Comparison of ENCODE assay signal across 8 cellular contexts in genomic region chr9:93134740-93135444, GRCh38. TPM values are rescaled to one million over a fixed set of nuclear protein-coding genes. Genes with fewer than 3 reads are reported as not detected.
A peak's percentile ranks its signal among the peaks of the same experiment; 100 is the strongest.
DNase-seq lines count a peak whose midpoint lies in the region; ATAC-seq, FAIRE-seq and TF ChIP-seq lines count a peak whose summit lies in the region.

No MANE protein-coding gene starts in this region.

- peak overlapping the region; percentile 92 for H3K27ac Mint-ChIP-seq in activated CD4-positive, alpha-beta T cell treated with anti-CD3 and anti-CD28 coated beads for 36 hours
- H3K27ac Mint-ChIP-seq in activated naive CD8-positive, alpha-beta T cell treated with anti-CD3 and anti-CD28 coated beads, Interleukin-2, amount 50 U/mL, for 24 hours = peak overlapping the region; percentile 87

- peak overlapping the region; percentile 86 to 88 for H3K27ac ChIP-seq in kidney (ENCODE audit: low read depth in 2 of 2, low read length in 2 of 2)
- peak overlapping the region; percentile 96 to 97 for H3K27ac ChIP-seq in testis

- intact Hi-C loops in activated CD4-positive, alpha-beta T cell treated with anti-CD3 and anti-CD28 coated beads for 36 hours (cut with DNase I, micrococcal nuclease) = loop anchor here (1.0 to 2.0 kb wide), 9 partner anchors 11 to 431 kb away; partner anchors contain the start of genes FAM120A (in 1 of the 2) and WNK2 (in 1 of the 2)
- intact Hi-C loops in kidney (cut with DNase I) (no loop called here), testis (cut with DNase I; ENCODE audit: low total_unique reads) (no loop called here)

- POLR2A ChIA-PET in activated CD4-positive, alpha-beta T cell treated with anti-CD3 and anti-CD28 coated beads for 36 hours (lab: Charles Lee) = interaction anchor here (1.5 kb wide), 1 partner anchor 15 kb away, joined by 6 read pairs; no protein-coding TSS in a partner anchor

- FAIRE-seq in kidney (lab: Jason Lieb, UNC) = no peak

- H3K9me3 Mint-ChIP-seq in activated CD4-positive, alpha-beta T cell treated with anti-CD3 and anti-CD28 coated beads for 36 hours (ENCODE audit: low read depth) = peaks cover 3% of the 10 kb centered on the region
- no peaks in the 10 kb centered on the region for H3K9me3 Mint-ChIP-seq in activated naive CD8-positive, alpha-beta T cell treated with anti-CD3 and anti-CD28 coated beads, Interleukin-2, amount 50 U/mL, for 24 hours

- 72 to 75% methylated on average over 7 to 14 of the region's 14 CpGs for WGBS in testis, 2 donors

- no peak for TF ChIP-seq CTCF in kidney (IDR thresholded peaks at IDR 0.05; ENCODE audit: borderline replicate concordance, extremely low read depth, insufficient read depth)
- no peak for TF ChIP-seq CTCF in testis (IDR thresholded peaks at IDR 0.05)

- peaks cover 20% of the 10 kb centered on the region for H3K36me3 Mint-ChIP-seq in activated CD4-positive, alpha-beta T cell treated with anti-CD3 and anti-CD28 coated beads for 36 hours (ENCODE audit: low read depth)
- H3K36me3 Mint-ChIP-seq in activated naive CD8-positive, alpha-beta T cell treated with anti-CD3 and anti-CD28 coated beads, Interleukin-2, amount 50 U/mL, for 24 hours (ENCODE audit: low read depth) = peaks cover 8% of the 10 kb centered on the region

- H3K4me1 Mint-ChIP-seq in activated CD4-positive, alpha-beta T cell treated with anti-CD3 and anti-CD28 coated beads for 36 hours = peaks cover 62% of the 10 kb centered on the region
- peaks cover 58% of the 10 kb centered on the region for H3K4me1 Mint-ChIP-seq in activated naive CD8-positive, alpha-beta T cell treated with anti-CD3 and anti-CD28 coated beads, Interleukin-2, amount 50 U/mL, for 24 hours

- TF ChIP-seq POLR2A in testis (IDR thresholded peaks at IDR 0.05) = no peak

- H3K9me3 ChIP-seq in kidney (ENCODE audit: control insufficient read depth in 1 of 2, low read length in 2 of 2) = no peaks in the 10 kb centered on the region
- no peaks in the 10 kb centered on the region for H3K9me3 ChIP-seq in testis

- H3K27me3 ChIP-seq in testis = no peaks in the 10 kb centered on the region

- peak overlapping the region; percentile 68 to 93 for H3K9ac ChIP-seq in kidney (ENCODE audit: low read length in 2 of 2)

- peak overlapping the region; percentile 88 for H3K4me3 Mint-ChIP-seq in activated CD4-positive, alpha-beta T cell treated with anti-CD3 and anti-CD28 coated beads for 36 hours
- peak overlapping the region; percentile 80 for H3K4me3 Mint-ChIP-seq in activated naive CD8-positive, alpha-beta T cell treated with anti-CD3 and anti-CD28 coated beads, Interleukin-2, amount 50 U/mL, for 24 hours

- CTCF ChIA-PET in activated CD4-positive, alpha-beta T cell treated with anti-CD3 and anti-CD28 coated beads for 36 hours (lab: Charles Lee) = interaction anchor here (0.7 to 1.9 kb wide), 5 partner anchors 9 to 26 kb away, joined by 3 to 8 read pairs (median 4); no protein-coding TSS in a partner anchor

- H3K4me1 ChIP-seq in kidney (ENCODE audit: control insufficient read depth in 1 of 2, insufficient read depth in 1 of 2, low read depth in 1 of 2, low read length in 2 of 2) (peaks cover 30 to 44% of the 10 kb centered on the region in 2 donors), testis (peaks cover 46% of the 10 kb centered on the region)

- H3K36me3 ChIP-seq in kidney (ENCODE audit: control insufficient read depth in 1 of 2, insufficient read depth in 2 of 2, low read length in 2 of 2) = no peaks in the 10 kb centered on the region
- no peaks in the 10 kb centered on the region for H3K36me3 ChIP-seq in testis (ENCODE audit: low read depth, missing control alignments)

- H3K27me3 Mint-ChIP-seq in activated CD4-positive, alpha-beta T cell treated with anti-CD3 and anti-CD28 coated beads for 36 hours = no peaks in the 10 kb centered on the region
- H3K27me3 Mint-ChIP-seq in activated naive CD8-positive, alpha-beta T cell treated with anti-CD3 and anti-CD28 coated beads, Interleukin-2, amount 50 U/mL, for 24 hours = no peaks in the 10 kb centered on the region

- no peak for ATAC-seq in activated CD4-positive, alpha-beta T cell treated with anti-CD3 and anti-CD28 coated beads for 36 hours
- no peak for ATAC-seq in activated naive CD8-positive, alpha-beta T cell treated with anti-CD3 and anti-CD28 coated beads, Interleukin-2, amount 50 U/mL, for 24 hours

- DNase-seq in activated CD4-positive, alpha-beta T cell treated with anti-CD3 and anti-CD28 coated beads for 36 hours = no peak
- DNase-seq in activated CD4-positive, alpha-beta T cell treated with anti-CD3 and anti-CD28 coated beads for 1 hour = no peak
- no peak for DNase-seq in activated naive CD8-positive, alpha-beta T cell treated with anti-CD3 and anti-CD28 coated beads, Interleukin-2, amount 50 U/mL, for 24 hours
- DNase-seq in kidney = no peak
- DNase-seq in testis = no peak
- no peak for DNase-seq in AG08395 (ENCODE audit: low spot score)
- no peak for DNase-seq in stimulated activated CD4-positive, alpha-beta T cell treated with anti-CD3 and anti-CD28 coated beads, Interleukin-12 subunit alpha, Interleukin-12 subunit beta, amount 100 ng/mL, for 4 hours
- no peak for DNase-seq in iPS-NIHi11 (ENCODE audit: low spot score)

- H3K4me3 ChIP-seq in kidney (ENCODE audit: low read length in 2 of 2) (peak overlapping the region; percentile 59 to 68), testis (peak overlapping the region; percentile 91 to 94)

RNA-seq across cellular contexts. Expression of gene NINJ1, which starts 0.8 kb away (rescaled TPM):
- total RNA-seq in activated CD4-positive, alpha-beta T cell treated with anti-CD3 and anti-CD28 coated beads for 36 hours = 100 to 1,000 TPM in 1 of 2 experiments, 10 to 100 TPM in 1; 77.4 to 108 TPM
- 56.3 TPM for total RNA-seq in kidney
- 149 TPM for polyA plus RNA-seq in kidney (ENCODE audit: insufficient read depth, low read depth, low replicate concordance)
- 100 to 1,000 TPM; 148 to 152 TPM for total RNA-seq in testis
- 99.3 TPM for polyA plus RNA-seq in testis (ENCODE audit: insufficient read depth, low read depth, low replicate concordance)

RNA-seq across cellular contexts. Expression of gene CARD19, which starts 38.9 kb away (rescaled TPM):
- 10 to 100 TPM; 39.6 to 44.4 TPM for total RNA-seq in activated CD4-positive, alpha-beta T cell treated with anti-CD3 and anti-CD28 coated beads for 36 hours
- total RNA-seq in kidney (44.5 TPM), testis (100 to 1,000 TPM; 138 to 147 TPM)
- polyA plus RNA-seq in kidney (ENCODE audit: insufficient read depth, low read depth, low replicate concordance) (49.3 TPM), testis (ENCODE audit: insufficient read depth, low read depth, low replicate concordance) (99.4 TPM)

RNA-seq across cellular contexts. Expression of gene WNK2, which starts 49.0 kb away (rescaled TPM):
- total RNA-seq in activated CD4-positive, alpha-beta T cell treated with anti-CD3 and anti-CD28 coated beads for 36 hours = 1 to 10 TPM; 3.3 to 4.6 TPM
- 4.8 TPM for total RNA-seq in kidney
- 1.5 TPM for polyA plus RNA-seq in kidney (ENCODE audit: insufficient read depth, low read depth, low replicate concordance)
- 10 to 100 TPM; 50.5 to 91.1 TPM for total RNA-seq in testis
- 29.0 TPM for polyA plus RNA-seq in testis (ENCODE audit: insufficient read depth, low read depth, low replicate concordance)

Comparison
In these comparisons a context has a peak if more than half of its experiments do, and no peak if none do; other contexts are left out.
1. intact Hi-C loops: an anchor here in activated CD4-positive, alpha-beta T cell treated with anti-CD3 and anti-CD28 coated beads for 36 hours (1.0 to 2.0 kb wide); none called in kidney and testis.